ENCODE assay signal across 15 cellular contexts in the genomic region with DNA sequence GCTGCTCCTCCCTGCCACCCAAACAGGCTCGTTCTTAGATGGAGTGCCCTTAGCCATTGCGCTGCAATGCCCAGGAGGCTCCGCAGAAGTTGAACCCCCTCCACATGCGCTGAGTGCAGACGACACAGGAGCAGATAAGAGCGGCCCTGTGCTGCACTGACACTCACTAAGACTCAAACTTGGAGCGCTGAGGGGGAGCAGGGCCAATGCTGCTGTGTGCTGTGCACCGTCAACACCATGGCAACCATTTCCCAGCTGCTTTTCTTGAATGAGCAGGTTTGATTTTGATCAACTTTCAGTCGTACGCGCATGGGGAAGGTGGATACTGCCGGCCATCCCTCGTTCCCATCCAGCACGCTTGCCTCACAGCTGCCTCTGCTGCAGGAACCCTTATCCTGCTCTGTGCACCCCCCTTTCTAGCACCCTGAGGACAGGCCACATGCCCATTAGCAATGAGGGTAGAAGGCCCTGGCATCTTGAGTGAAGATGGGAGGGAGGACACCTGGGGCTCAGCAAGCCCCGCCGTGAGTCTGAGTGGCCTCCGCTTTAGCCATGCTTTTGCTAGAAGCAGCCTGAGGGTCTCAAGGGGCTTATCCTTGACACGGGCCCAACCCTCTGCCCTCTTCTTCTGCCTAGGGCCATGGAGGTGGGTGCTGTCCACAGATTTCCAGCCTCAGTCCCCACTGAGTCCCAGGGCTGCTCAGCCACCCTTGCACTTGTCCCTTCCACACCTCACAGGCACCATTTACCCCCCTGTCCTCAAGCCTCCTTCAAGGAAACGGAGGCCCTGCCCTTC.
DNase-seq lines count a peak whose midpoint lies in the region; ATAC-seq lines count a peak whose summit lies in the region.
"Had no signal": no experiment of that assay in that cellular context is flagged by ENCODE, and none has a peak within 500 bp of the region (broad histone marks: within the 10 kb centered on the region; RNA-seq: fewer than 3 reads in every experiment).

No MANE protein-coding gene starts in this region.

- DNase-seq in cardiac septum (ENCODE audit: low spot score) (peak; percentile 70), left ventricle myocardium superior (no peak), caudate nucleus (lab: John Stamatoyannopoulos, UW) (peak in 2 of 61 donors; percentile 27 to 30), mesenchymal stem cell (no peak), T-helper 9 cell (no peak), HK-2 (ENCODE audit: unreplicated experiment) (no peak)
- no peak for DNase-seq in stimulated activated CD4-positive, alpha-beta T cell treated with anti-CD3 and anti-CD28 coated beads, Interleukin-2, amount 100 ng/mL, for 24 hours
- DNase-seq: CD8-positive, alpha-beta T cell; HFFc6; NCI-H1048; NCI-H1436 treated with DMSO at 0.1 percent for 48 hours; NCI-H2081 treated with DMSO at 0.1 percent for 48 hours; NCI-H526 treated with DMSO at 0.1 percent for 48 hours had no signal

- H3K4me3 ChIP-seq in mesenchymal stem cell (ENCODE audit: insufficient read depth in 1 of 2, low read depth in 1 of 2, low read length in 2 of 2) = no peak overlapping the region

- H3K4me2 ChIP-seq in mesenchymal stem cell (ENCODE audit: low read length, poor library complexity, severe bottlenecking) = no peak overlapping the region

- peaks cover 2% of the 10 kb centered on the region for H3K4me1 ChIP-seq in mesenchymal stem cell (ENCODE audit: control insufficient read depth, insufficient read depth, low read depth, low read length)

- H3K79me1 ChIP-seq in mesenchymal stem cell (replicated peaks; ENCODE audit: low read length, poor library complexity, severe bottlenecking) = no peaks in the 10 kb centered on the region

- no peaks in the 10 kb centered on the region for H3K27me3 ChIP-seq in mesenchymal stem cell (ENCODE audit: control insufficient read depth in 1 of 2, insufficient read depth in 1 of 2, low read length in 2 of 2)

- H3K27ac ChIP-seq in caudate nucleus (ENCODE audit: low read depth, low read length) (peak overlapping the region; percentile 41), mesenchymal stem cell (ENCODE audit: low read length, poor library complexity, severe bottlenecking) (no peak overlapping the region), temporal lobe (ENCODE audit: low read depth, low read length) (peak overlapping the region; percentile 41)
- H3K27ac ChIP-seq: RWPE1 had no signal

- no peak overlapping the region for H2BK15ac ChIP-seq in mesenchymal stem cell (ENCODE audit: low read depth, poor library complexity, severe bottlenecking)

- H2BK120ac ChIP-seq in mesenchymal stem cell (ENCODE audit: low read depth, low read length) = no peak overlapping the region

- H2BK12ac ChIP-seq in mesenchymal stem cell (ENCODE audit: low read length in 2 of 2) = no peak overlapping the region

- H3K23ac ChIP-seq in mesenchymal stem cell (ENCODE audit: low read length in 2 of 2) = no peak overlapping the region

- intact Hi-C loops in cardiac septum (cut with DNase I) = no loop called here
- intact Hi-C loops in left ventricle myocardium superior (cut with micrococcal nuclease) = no loop called here

- no peak overlapping the region for H3K18ac ChIP-seq in mesenchymal stem cell (ENCODE audit: low read depth in 1 of 2, low read length in 2 of 2)

- no peak overlapping the region for H2AK5ac ChIP-seq in mesenchymal stem cell (ENCODE audit: low read length, severe bottlenecking)

- 93% methylated on average over 19 of the region's 19 CpGs for WGBS in mesenchymal stem cell

- ATAC-seq in left ventricle myocardium superior = no peak
- ATAC-seq: CD8-positive, alpha-beta T cell had no signal

- H3K9me3 ChIP-seq in mesenchymal stem cell (ENCODE audit: control insufficient read depth, low read length) = no peaks in the 10 kb centered on the region

- no peak overlapping the region for H3K14ac ChIP-seq in mesenchymal stem cell (ENCODE audit: low read length in 2 of 2)

- no peak overlapping the region for H3K4ac ChIP-seq in mesenchymal stem cell (ENCODE audit: low read depth in 1 of 2, low read length in 2 of 2)

- H3K9ac ChIP-seq in mesenchymal stem cell (ENCODE audit: low read length) = no peak overlapping the region

- no peak overlapping the region for H4K91ac ChIP-seq in mesenchymal stem cell (ENCODE audit: low read length)

- no peaks in the 10 kb centered on the region for H3K36me3 ChIP-seq in mesenchymal stem cell (ENCODE audit: control insufficient read depth in 1 of 2, insufficient read depth in 2 of 2, low read depth in 1 of 2, low read length in 2 of 2)

- no peak overlapping the region for H2AFZ ChIP-seq in mesenchymal stem cell (ENCODE audit: low read depth, low read length)

- no peak overlapping the region for H2BK5ac ChIP-seq in mesenchymal stem cell (ENCODE audit: low read depth, low read length, poor library complexity, severe bottlenecking)

- peak overlapping the region; percentile 2 for H4K8ac ChIP-seq in mesenchymal stem cell (ENCODE audit: low read length)
